10 cellular contexts compared by ENCODE assay signal in the genomic region with DNA sequence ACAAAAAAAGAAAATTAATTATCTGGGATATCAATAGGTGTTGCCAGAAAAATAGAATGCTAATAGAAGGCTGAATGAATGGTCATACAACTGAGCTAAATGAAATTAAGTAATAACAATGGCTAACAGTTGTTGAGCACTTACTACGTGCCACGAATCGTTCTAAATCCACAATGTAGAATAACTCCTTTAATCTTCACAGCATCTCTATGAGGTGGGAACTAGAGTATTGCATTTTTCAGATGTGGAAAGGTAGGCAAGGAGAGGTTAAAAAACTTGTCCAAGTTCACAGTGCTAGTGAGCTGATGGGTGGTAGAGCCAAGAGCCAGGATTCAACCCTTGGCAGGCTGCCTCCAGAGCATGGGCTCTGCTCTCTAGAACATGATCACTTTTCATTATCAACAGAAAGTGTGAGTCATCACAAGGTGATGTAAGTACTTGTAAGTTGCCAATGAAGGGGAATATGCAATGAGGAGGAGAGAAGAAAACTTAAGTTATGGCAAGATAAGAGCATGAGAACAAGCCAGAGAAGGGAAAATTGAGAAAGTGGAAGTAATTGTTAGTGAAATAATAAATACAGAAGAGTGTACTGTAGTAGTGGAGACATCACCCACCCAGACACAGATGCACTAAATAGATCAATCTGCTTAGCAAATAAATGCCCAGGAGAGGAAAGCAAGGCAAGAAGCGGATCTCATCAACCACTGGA.
DNase-seq lines count a peak whose midpoint lies in the region; ATAC-seq, FAIRE-seq and TF ChIP-seq lines count a peak whose summit lies in the region.
"Had no signal": no experiment of that assay in that cellular context is flagged by ENCODE, and none has a peak within 500 bp of the region (broad histone marks: within the 10 kb centered on the region; RNA-seq: fewer than 3 reads in every experiment).

No MANE protein-coding gene starts in this region.

- H3K27ac ChIP-seq in stomach (no peak overlapping the region), WERI-Rb-1 (no peak overlapping the region)

- no peaks in the 10 kb centered on the region for H3K36me3 ChIP-seq in stomach
- H3K36me3 ChIP-seq in WERI-Rb-1, result no peaks in the 10 kb centered on the region

- no peak for TF ChIP-seq EP300 in stomach (IDR thresholded peaks at IDR 0.05)

- TF ChIP-seq CTCF in stomach (IDR thresholded peaks at IDR 0.05), result no peak
- no peak for TF ChIP-seq CTCF in WERI-Rb-1 (IDR thresholded peaks at IDR 0.05; ENCODE audit: low read depth, low read length)

- 88 to 96% (median 90%) methylated on average over 4 of the region's 4 CpGs for WGBS in stomach, 5 donors

- FAIRE-seq in RCC 7860 (lab: Jason Lieb, UNC), result no peak
- FAIRE-seq: A204.1 had no signal

- no peak for TF ChIP-seq POLR2A in stomach (IDR thresholded peaks at IDR 0.05)

- ATAC-seq in HG03469 (IDR thresholded peaks at IDR 0.05; ENCODE audit: unreplicated experiment), result no peak
- ATAC-seq: SK-N-SH treated with all-trans-retinoic acid at 6 μM for 48 hours had no signal

- H3K9me3 ChIP-seq in stomach (no peaks in the 10 kb centered on the region), WERI-Rb-1 (ENCODE audit: severe bottlenecking) (no peaks in the 10 kb centered on the region)

- intact Hi-C loops in stomach (cut with DNase I; ENCODE audit: low total_unique reads), result no loop called here

- peaks cover 7 to 38% (median 21%) of the 10 kb centered on the region in 4 donors for H3K4me1 ChIP-seq in stomach

- H3K4me3 ChIP-seq in stomach, result no peak overlapping the region
- no peak overlapping the region for H3K4me3 ChIP-seq in WERI-Rb-1 (ENCODE audit: low read depth, low read length)

- DNase-seq in NCI-H146 (lab: John Stamatoyannopoulos, UW) (peak; percentile 20), NCI-H146 treated with DMSO at 0.1 percent for 48 hours (lab: John Stamatoyannopoulos, UW; ENCODE audit: unreplicated experiment) (no peak), RCC 7860 (ENCODE audit: low spot score) (peak; percentile 40), glomerular visceral epithelial cell (ENCODE audit: extremely low spot score) (peak; percentile 63), stomach (peak; percentile 73), WERI-Rb-1 (no peak), retina (no peak)

- H3K27me3 ChIP-seq in stomach (no peaks in the 10 kb centered on the region), WERI-Rb-1 (ENCODE audit: insufficient read depth, low read depth, severe bottlenecking) (no peaks in the 10 kb centered on the region)

Comparison
In these comparisons a context has a peak if more than half of its experiments do, and no peak if none do; other contexts are left out.
1. DNase-seq: peak in NCI-H146 (single experiment), RCC 7860 (single experiment), glomerular visceral epithelial cell (single experiment) and stomach (single experiment); none in NCI-H146 treated with DMSO at 0.1 percent for 48 hours (single experiment), WERI-Rb-1 (single experiment) and retina (single experiment).